ENCODE assay signal across 21 cellular contexts in the genomic region with DNA sequence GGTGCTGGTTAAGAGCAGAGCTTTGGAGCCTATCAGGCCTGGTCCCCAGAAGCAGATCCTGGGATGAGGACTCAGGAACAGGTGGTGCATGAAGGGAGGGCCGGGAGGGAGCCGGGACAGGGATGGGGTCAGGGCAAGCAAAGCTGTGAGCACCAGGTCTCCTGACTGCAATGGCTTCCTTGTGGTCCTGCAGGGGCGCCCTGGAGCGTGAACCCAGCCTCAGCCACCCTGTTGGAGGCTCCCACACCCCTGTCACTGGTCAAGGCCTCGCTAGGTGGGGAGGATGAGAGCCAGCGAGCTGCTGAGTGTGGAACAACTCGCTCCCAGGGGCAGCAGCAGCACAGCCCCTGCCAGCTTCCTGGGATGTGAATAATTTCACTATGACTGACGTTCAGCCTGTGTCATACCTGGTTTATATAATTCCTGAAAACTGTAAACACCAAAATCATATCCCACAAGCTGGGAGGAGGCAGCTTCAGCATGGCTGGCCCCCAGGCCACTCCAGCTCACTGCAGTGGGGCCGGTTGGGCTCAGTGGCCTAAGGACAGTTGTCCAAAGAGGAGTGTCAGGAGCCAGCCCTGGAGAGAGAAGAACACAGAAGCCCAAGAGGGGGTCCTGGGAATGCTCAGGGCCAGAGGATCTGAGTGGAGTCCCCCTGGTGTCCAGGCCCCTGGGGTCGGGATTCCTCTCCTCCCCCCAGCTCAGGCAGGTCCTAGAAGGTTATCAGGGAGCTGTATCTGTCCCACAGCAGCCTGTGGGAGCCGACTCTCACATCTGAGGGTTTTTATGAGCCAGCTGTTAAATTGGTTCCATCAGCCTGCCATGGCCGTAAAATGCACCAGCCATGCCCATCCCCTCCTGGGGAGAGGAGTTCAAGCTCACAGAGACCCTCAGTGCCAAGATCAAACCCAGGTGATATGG.
A peak's percentile ranks its signal among the peaks of the same experiment; 100 is the strongest.
DNase-seq lines count a peak whose midpoint lies in the region; ATAC-seq and TF ChIP-seq lines count a peak whose summit lies in the region.
"Had no signal": no experiment of that assay in that cellular context is flagged by ENCODE, and none has a peak within 500 bp of the region (broad histone marks: within the 10 kb centered on the region; RNA-seq: fewer than 3 reads in every experiment).

No MANE protein-coding gene starts in this region.

- 72 to 83% (median 76%) methylated on average over 10 to 12 of the region's 12 CpGs for WGBS in spleen, 5 donors

- no peaks in the 10 kb centered on the region for H3K9me3 Mint-ChIP-seq in T-cell
- H3K9me3 Mint-ChIP-seq: CD8-positive, alpha-beta T cell had no signal

- no peak overlapping the region for H3K4me3 Mint-ChIP-seq in T-cell
- H3K4me3 Mint-ChIP-seq: CD8-positive, alpha-beta T cell had no signal

- no peak overlapping the region for H3K4me3 ChIP-seq in WERI-Rb-1 (ENCODE audit: low read depth, low read length)
- no peak overlapping the region for H3K4me3 ChIP-seq in left lung
- H3K4me3 ChIP-seq in spleen: no peak overlapping the region
- H3K4me3 ChIP-seq: HAP-1, PC-9 had no signal

- H3K27ac Mint-ChIP-seq in T-cell: no peak overlapping the region
- H3K27ac Mint-ChIP-seq: CD8-positive, alpha-beta T cell had no signal

- H3K36me3 ChIP-seq in WERI-Rb-1 (no peaks in the 10 kb centered on the region), left lung (no peaks in the 10 kb centered on the region), spleen (no peaks in the 10 kb centered on the region)
- H3K36me3 ChIP-seq: BE2C, HAP-1 had no signal

- ATAC-seq in left lung: no peak
- no peak for ATAC-seq in GM21423 (IDR thresholded peaks at IDR 0.05; ENCODE audit: unreplicated experiment)
- no peak for ATAC-seq in T-cell (replicated peaks in 1 of 4)
- ATAC-seq in GM21737 (IDR thresholded peaks at IDR 0.05; ENCODE audit: unreplicated experiment): no peak
- ATAC-seq: CD8-positive, alpha-beta T cell had no signal

- peaks cover 9 to 11% of the 10 kb centered on the region in 2 donors for H3K27me3 Mint-ChIP-seq in T-cell

- peak; percentile 19 for DNase-seq in NCI-H82 (lab: John Stamatoyannopoulos, UW)
- DNase-seq in NCI-H82 treated with DMSO at 0.1 percent for 48 hours (lab: John Stamatoyannopoulos, UW; ENCODE audit: unreplicated experiment): no peak
- peak; percentile 89 for DNase-seq in WERI-Rb-1
- DNase-seq in left lung: peak; percentile 12 to 39
- DNase-seq in spleen: peak; percentile 54
- DNase-seq in T-cell: no peak
- DNase-seq: 8988T; BE2C; Calu3; CD8-positive, alpha-beta T cell; KBM-7; NCI-H1694 treated with DMSO at 0.1 percent for 48 hours; NCI-H2227 treated with DMSO at 0.1 percent for 48 hours; NCI-H510A treated with DMSO at 0.1 percent for 48 hours; NCI-H774; PC-9; SIG-M5 had no signal

- TF ChIP-seq POLR2A in spleen (IDR thresholded peaks at IDR 0.05): no peak

- H3K27ac ChIP-seq in WERI-Rb-1: peak overlapping the region; percentile 12; the same call in 1 of the 2 replicates
- H3K27ac ChIP-seq in left lung: no peak overlapping the region
- H3K27ac ChIP-seq in spleen: no peak overlapping the region
- H3K27ac ChIP-seq: PC-9, RWPE1 had no signal

- intact Hi-C loops in left lung (cut with DNase I): no loop called here
- intact Hi-C loops in spleen (cut with DNase I; ENCODE audit: low total_unique reads): no loop called here

- TF ChIP-seq CTCF in WERI-Rb-1 (IDR thresholded peaks at IDR 0.05; ENCODE audit: low read depth, low read length) (peak; percentile 68), left lung (IDR thresholded peaks at IDR 0.05) (no peak), spleen (IDR thresholded peaks at IDR 0.05 in 8 of 11, conservative IDR thresholded peaks at IDR 0.05 in 3 of 11) (no peak)

- CTCF ChIA-PET in T-cell (lab: Charles Lee): no interaction called here

- peaks cover 8 to 14% (median 9%) of the 10 kb centered on the region in 3 donors for H3K4me1 Mint-ChIP-seq in T-cell

- POLR2A ChIA-PET in T-cell (lab: Charles Lee): no interaction called here

- H3K4me1 ChIP-seq in left lung (peaks cover 0 to 12% of the 10 kb centered on the region in 2 donors), spleen (peaks cover 0 to 26% (median 18%) of the 10 kb centered on the region in 6 donors)
- H3K4me1 ChIP-seq: HAP-1 had no signal

- H3K27me3 ChIP-seq in WERI-Rb-1 (ENCODE audit: insufficient read depth, low read depth, severe bottlenecking): no peaks in the 10 kb centered on the region
- peaks cover 5 to 41% of the 10 kb centered on the region in 2 donors for H3K27me3 ChIP-seq in left lung
- peaks cover 0 to 59% (median 18%) of the 10 kb centered on the region in 7 donors for H3K27me3 ChIP-seq in spleen (replicated peaks in 1 of 7)
- H3K27me3 ChIP-seq: BE2C had no signal

- H3K9me3 ChIP-seq in WERI-Rb-1 (ENCODE audit: severe bottlenecking) (no peaks in the 10 kb centered on the region), left lung (no peaks in the 10 kb centered on the region), spleen (no peaks in the 10 kb centered on the region)
- H3K9me3 ChIP-seq: BE2C, HAP-1 had no signal

- no peaks in the 10 kb centered on the region for H3K36me3 Mint-ChIP-seq in T-cell
- H3K36me3 Mint-ChIP-seq: CD8-positive, alpha-beta T cell had no signal

Comparison
In these comparisons a context has a peak if more than half of its experiments do, and no peak if none do; other contexts are left out.
1. DNase-seq: peak in NCI-H82 (single experiment), WERI-Rb-1 (single experiment), left lung (2 of 2) and spleen (single experiment); none in NCI-H82 treated with DMSO at 0.1 percent for 48 hours (single experiment) and T-cell (0 of 34).